Comparison of ENCODE assay signal across 8 cellular contexts in the genomic region with DNA sequence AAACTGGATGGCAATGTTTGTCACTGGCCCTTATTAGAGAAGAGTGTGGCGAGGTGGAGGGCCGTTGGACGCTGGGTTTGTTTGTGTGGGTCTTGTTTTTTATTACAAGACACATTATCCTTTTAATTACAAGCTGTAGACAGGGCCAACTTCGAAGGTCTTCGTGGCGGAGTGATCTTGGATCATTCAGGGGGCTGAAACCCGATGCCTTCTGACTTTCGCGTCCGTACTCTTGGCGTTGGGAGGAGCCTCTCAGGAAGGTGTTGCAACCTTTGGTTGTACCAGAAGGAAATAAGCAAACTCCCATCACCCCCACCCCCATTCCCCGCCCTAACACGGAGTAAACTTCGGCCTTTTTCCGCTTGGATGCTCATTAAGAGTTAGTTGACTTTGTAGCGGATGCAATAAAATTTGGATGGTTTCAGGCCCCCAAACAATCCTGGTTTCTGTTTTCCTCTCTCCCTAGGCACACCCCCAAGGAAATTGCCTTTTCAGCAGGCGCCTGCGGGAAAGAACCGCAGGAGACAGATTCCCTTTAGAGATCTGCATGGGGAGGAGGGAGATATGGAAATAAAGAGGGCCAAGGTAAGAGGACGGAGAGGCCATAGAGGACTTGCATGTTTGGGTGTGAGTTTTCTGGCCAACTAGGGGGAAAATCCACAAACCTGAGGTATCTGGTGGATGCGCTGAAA.
DNase-seq lines count a peak whose midpoint lies in the region; ATAC-seq lines count a peak whose summit lies in the region.

No MANE protein-coding gene starts in this region.

- H3K4me1 ChIP-seq in GM23248 (ENCODE audit: insufficient read depth) (peaks cover 33% of the 10 kb centered on the region), ectodermal cell (ENCODE audit: control insufficient read depth, insufficient read depth, low read length) (peaks cover 18% of the 10 kb centered on the region), rectal smooth muscle tissue (ENCODE audit: control insufficient read depth, insufficient read depth, low read length) (peaks cover 16% of the 10 kb centered on the region)

- H3K27me3 ChIP-seq in GM23248 (replicated peaks; ENCODE audit: insufficient read depth): no peaks in the 10 kb centered on the region
- H3K27me3 ChIP-seq in ectodermal cell (ENCODE audit: control insufficient read depth, insufficient read depth, low read length, poor library complexity, severe bottlenecking): peaks cover 78% of the 10 kb centered on the region
- peaks cover 11% of the 10 kb centered on the region for H3K27me3 ChIP-seq in rectal smooth muscle tissue (ENCODE audit: control insufficient read depth, insufficient read depth, low read length)

- H3K9ac ChIP-seq in GM23248: peak overlapping the region; percentile 88
- H3K9ac ChIP-seq in rectal smooth muscle tissue (ENCODE audit: low read length): peak overlapping the region; percentile 19

- no peaks in the 10 kb centered on the region for H3K9me2 ChIP-seq in GM23248 (ENCODE audit: insufficient read depth)

- H4K20me1 ChIP-seq in GM23248 (ENCODE audit: insufficient read depth): no peaks in the 10 kb centered on the region

- peak overlapping the region; percentile 97 for H3K27ac ChIP-seq in GM23248
- H3K27ac ChIP-seq in ectodermal cell (ENCODE audit: insufficient read depth, low read depth, low read length, poor library complexity, severe bottlenecking): peak overlapping the region; percentile 11
- peak overlapping the region; percentile 76 for H3K27ac ChIP-seq in rectal smooth muscle tissue (ENCODE audit: low read depth, low read length)

- H3K4me3 ChIP-seq in GM23248 (peak overlapping the region; percentile 85), ectodermal cell (ENCODE audit: insufficient read depth, low read depth, low read length) (peak overlapping the region; percentile 53), rectal smooth muscle tissue (ENCODE audit: low read length) (peak overlapping the region; percentile 62)

- peaks cover 6% of the 10 kb centered on the region; the same call in 1 of the 2 replicates for H3K79me2 ChIP-seq in GM23248 (ENCODE audit: insufficient read depth)

- ATAC-seq in GM19397 (IDR thresholded peaks at IDR 0.05; ENCODE audit: unreplicated experiment): no peak
- no peak for ATAC-seq in HG03439 (IDR thresholded peaks at IDR 0.05; ENCODE audit: unreplicated experiment)

- H3K36me3 ChIP-seq in GM23248 (ENCODE audit: low read depth): no peaks in the 10 kb centered on the region
- H3K36me3 ChIP-seq in ectodermal cell (ENCODE audit: control insufficient read depth, insufficient read depth, low read length): no peaks in the 10 kb centered on the region
- H3K36me3 ChIP-seq in rectal smooth muscle tissue (ENCODE audit: control insufficient read depth, insufficient read depth, low read length): no peaks in the 10 kb centered on the region

- peak overlapping the region; percentile 87 for H2AFZ ChIP-seq in GM23248

- peak overlapping the region; percentile 100 for H3K4me2 ChIP-seq in GM23248 (ENCODE audit: unreplicated experiment)

- 27 to 30% methylated on average over 21 of the region's 21 CpGs for WGBS in GM23248 (ENCODE audit: low coverage in 1 of 2, low lambda C conversion rate in 2 of 2, missing lambda C conversion rate in 2 of 2), 2 experiments
- 2 to 5% methylated on average over 16 to 19 of the region's 21 CpGs for WGBS in ectodermal cell, 2 experiments

- peak; percentile 83 for DNase-seq in GM23248
- peak; percentile 76 for DNase-seq in NCI-H2171 (lab: John Stamatoyannopoulos, UW)
- DNase-seq in putamen (ENCODE audit: low spot score): no peak
- DNase-seq in NCI-H1048 (lab: John Stamatoyannopoulos, UW): no peak

- in situ Hi-C loops in GM23248 (cut with MboI): loop anchor here (10.0 kb wide), 2 partner anchors 603 to 1317 kb away; partner anchors contain the start of gene HOXA10

- peaks cover 40% of the 10 kb centered on the region for H3F3A ChIP-seq in GM23248 (ENCODE audit: insufficient read depth)

- no peaks in the 10 kb centered on the region for H3K9me3 ChIP-seq in GM23248 (ENCODE audit: low read depth)
- H3K9me3 ChIP-seq in ectodermal cell (ENCODE audit: control insufficient read depth, low read length): no peaks in the 10 kb centered on the region

Comparison
In these comparisons a context has a peak if more than half of its experiments do, and no peak if none do; other contexts are left out.
1. DNase-seq: peak in GM23248 (single experiment) and NCI-H2171 (single experiment); none in putamen (single experiment) and NCI-H1048 (single experiment).
2. H3K27ac ChIP-seq: peak in every context shown above with its lines; median percentile 97 in GM23248; 76 in rectal smooth muscle tissue; 11 in ectodermal cell.
3. Peak in every context shown above with its lines, with median percentiles within 50 percentile points of each other: H3K4me3 ChIP-seq.